ENCODE assay signal across 7 cellular contexts in genomic region chr5:54883374-54884194, GRCh38.
DNase-seq lines count a peak whose midpoint lies in the region; ATAC-seq and TF ChIP-seq lines count a peak whose summit lies in the region.

No MANE protein-coding gene starts in this region.

- peak overlapping the region; percentile 65 for H3K4me3 ChIP-seq in HUES6 (ENCODE audit: low read depth, low read length)
- H3K4me3 ChIP-seq in astrocyte of the cerebellum (ENCODE audit: low read depth, low read length) = peak overlapping the region; percentile 52
- H3K4me3 ChIP-seq in iPS-20b (ENCODE audit: low read length) = peak overlapping the region; percentile 61
- H3K4me3 ChIP-seq in skeletal muscle cell (ENCODE audit: low read depth, low read length) = peak overlapping the region; percentile 46

- peaks cover 33% of the 10 kb centered on the region for H3K27me3 ChIP-seq in HUES6 (ENCODE audit: control insufficient read depth, insufficient read depth, low read length)
- H3K27me3 ChIP-seq in iPS-20b (ENCODE audit: insufficient read depth, low read length) = peaks cover 31% of the 10 kb centered on the region

- H3K9ac ChIP-seq in HUES6 (ENCODE audit: low read length) (peak overlapping the region; percentile 15), iPS-20b (ENCODE audit: low read depth, low read length) (no peak overlapping the region)

- H3K9me3 ChIP-seq in HUES6 (ENCODE audit: control insufficient read depth, insufficient read depth, low read depth, low read length) (peaks cover 22% of the 10 kb centered on the region), iPS-20b (ENCODE audit: insufficient read depth, low read depth, low read length) (peaks cover 18% of the 10 kb centered on the region)

- H3K27ac ChIP-seq in HUES6 (ENCODE audit: low read depth, low read length) = no peak overlapping the region
- H3K27ac ChIP-seq in iPS-20b (ENCODE audit: low read length) = no peak overlapping the region

- no peak for ATAC-seq in GM19324 (IDR thresholded peaks at IDR 0.05; ENCODE audit: low FRiP score, unreplicated experiment)
- no peak for ATAC-seq in GM21576 (IDR thresholded peaks at IDR 0.05; ENCODE audit: unreplicated experiment)

- H3K36me3 ChIP-seq in HUES6 (ENCODE audit: control insufficient read depth, insufficient read depth, low read length) = no peaks in the 10 kb centered on the region
- no peaks in the 10 kb centered on the region for H3K36me3 ChIP-seq in iPS-20b (ENCODE audit: insufficient read depth, low read depth, low read length)

- peaks cover 16% of the 10 kb centered on the region; the same call in 1 of the 2 replicates for H3K4me1 ChIP-seq in HUES6 (ENCODE audit: control insufficient read depth, insufficient read depth, low read length)
- no peaks in the 10 kb centered on the region for H3K4me1 ChIP-seq in iPS-20b (ENCODE audit: insufficient read depth, low read length)

- in situ Hi-C loops in astrocyte of the cerebellum (cut with HindIII; ENCODE audit: low sequenced_read_pairs) = no loop called here

- DNase-seq in astrocyte of the cerebellum (ENCODE audit: low read depth) (no peak), skeletal muscle cell (ENCODE audit: low read depth) (peak; percentile 45)
- no peak for DNase-seq in stimulated activated CD4-positive, alpha-beta T cell treated with anti-CD3 and anti-CD28 coated beads, Interleukin-12 subunit alpha, Interleukin-12 subunit beta, amount 100 ng/mL, for 4 hours

- TF ChIP-seq CTCF in astrocyte of the cerebellum (IDR thresholded peaks at IDR 0.05; ENCODE audit: low read depth, low read length, missing control alignments) = no peak
